Comparison of ENCODE assay signal across 1 cellular context in genomic region chr20:45861157-45862075, GRCh38.
TF ChIP-seq lines count a peak whose summit lies in the region.

No MANE protein-coding gene starts in this region.

TF ChIP-seq in HepG2, 621 proteins besides CTCF, POLR2A, EP300 and RAD21 (continues in another document):
- TF ChIP-seq MEIS2 (CRISPR knock-in tag; IDR thresholded peaks at IDR 0.05) = 0 out of 2 replicates have a peak, but pooled peaks have one; percentile 20
- TF ChIP-seq ZNF761 (CRISPR knock-in tag; conservative IDR thresholded peaks at IDR 0.05) = peak; percentile 48; the same call in 1 of the 2 replicates
- TF ChIP-seq, protein P1, sequence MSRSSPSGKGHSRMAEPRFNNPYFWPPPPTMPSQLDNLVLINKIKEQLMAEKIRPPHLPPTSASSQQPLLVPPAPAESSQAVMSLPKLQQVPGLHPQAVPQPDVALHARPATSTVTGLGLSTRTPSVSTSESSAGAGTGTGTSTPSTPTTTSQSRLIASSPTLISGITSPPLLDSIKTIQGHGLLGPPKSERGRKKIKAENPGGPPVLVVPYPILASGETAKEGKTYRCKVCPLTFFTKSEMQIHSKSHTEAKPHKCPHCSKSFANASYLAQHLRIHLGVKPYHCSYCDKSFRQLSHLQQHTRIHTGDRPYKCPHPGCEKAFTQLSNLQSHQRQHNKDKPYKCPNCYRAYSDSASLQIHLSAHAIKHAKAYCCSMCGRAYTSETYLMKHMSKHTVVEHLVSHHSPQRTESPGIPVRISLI (CRISPR knock-in tag; IDR thresholded peaks at IDR 0.05; ENCODE audit: borderline replicate concordance) = peak; percentile 82
- TF ChIP-seq, protein P2, sequence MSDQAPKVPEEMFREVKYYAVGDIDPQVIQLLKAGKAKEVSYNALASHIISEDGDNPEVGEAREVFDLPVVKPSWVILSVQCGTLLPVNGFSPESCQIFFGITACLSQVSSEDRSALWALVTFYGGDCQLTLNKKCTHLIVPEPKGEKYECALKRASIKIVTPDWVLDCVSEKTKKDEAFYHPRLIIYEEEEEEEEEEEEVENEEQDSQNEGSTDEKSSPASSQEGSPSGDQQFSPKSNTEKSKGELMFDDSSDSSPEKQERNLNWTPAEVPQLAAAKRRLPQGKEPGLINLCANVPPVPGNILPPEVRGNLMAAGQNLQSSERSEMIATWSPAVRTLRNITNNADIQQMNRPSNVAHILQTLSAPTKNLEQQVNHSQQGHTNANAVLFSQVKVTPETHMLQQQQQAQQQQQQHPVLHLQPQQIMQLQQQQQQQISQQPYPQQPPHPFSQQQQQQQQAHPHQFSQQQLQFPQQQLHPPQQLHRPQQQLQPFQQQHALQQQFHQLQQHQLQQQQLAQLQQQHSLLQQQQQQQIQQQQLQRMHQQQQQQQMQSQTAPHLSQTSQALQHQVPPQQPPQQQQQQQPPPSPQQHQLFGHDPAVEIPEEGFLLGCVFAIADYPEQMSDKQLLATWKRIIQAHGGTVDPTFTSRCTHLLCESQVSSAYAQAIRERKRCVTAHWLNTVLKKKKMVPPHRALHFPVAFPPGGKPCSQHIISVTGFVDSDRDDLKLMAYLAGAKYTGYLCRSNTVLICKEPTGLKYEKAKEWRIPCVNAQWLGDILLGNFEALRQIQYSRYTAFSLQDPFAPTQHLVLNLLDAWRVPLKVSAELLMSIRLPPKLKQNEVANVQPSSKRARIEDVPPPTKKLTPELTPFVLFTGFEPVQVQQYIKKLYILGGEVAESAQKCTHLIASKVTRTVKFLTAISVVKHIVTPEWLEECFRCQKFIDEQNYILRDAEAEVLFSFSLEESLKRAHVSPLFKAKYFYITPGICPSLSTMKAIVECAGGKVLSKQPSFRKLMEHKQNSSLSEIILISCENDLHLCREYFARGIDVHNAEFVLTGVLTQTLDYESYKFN (CRISPR knock-in tag; conservative IDR thresholded peaks at IDR 0.05) = peak; percentile 71
- 0 out of 2 replicates have a peak, but pooled peaks have one; percentile 7 for TF ChIP-seq DRAP1 (CRISPR knock-in tag; IDR thresholded peaks at IDR 0.05)
- TF ChIP-seq, protein P3, sequence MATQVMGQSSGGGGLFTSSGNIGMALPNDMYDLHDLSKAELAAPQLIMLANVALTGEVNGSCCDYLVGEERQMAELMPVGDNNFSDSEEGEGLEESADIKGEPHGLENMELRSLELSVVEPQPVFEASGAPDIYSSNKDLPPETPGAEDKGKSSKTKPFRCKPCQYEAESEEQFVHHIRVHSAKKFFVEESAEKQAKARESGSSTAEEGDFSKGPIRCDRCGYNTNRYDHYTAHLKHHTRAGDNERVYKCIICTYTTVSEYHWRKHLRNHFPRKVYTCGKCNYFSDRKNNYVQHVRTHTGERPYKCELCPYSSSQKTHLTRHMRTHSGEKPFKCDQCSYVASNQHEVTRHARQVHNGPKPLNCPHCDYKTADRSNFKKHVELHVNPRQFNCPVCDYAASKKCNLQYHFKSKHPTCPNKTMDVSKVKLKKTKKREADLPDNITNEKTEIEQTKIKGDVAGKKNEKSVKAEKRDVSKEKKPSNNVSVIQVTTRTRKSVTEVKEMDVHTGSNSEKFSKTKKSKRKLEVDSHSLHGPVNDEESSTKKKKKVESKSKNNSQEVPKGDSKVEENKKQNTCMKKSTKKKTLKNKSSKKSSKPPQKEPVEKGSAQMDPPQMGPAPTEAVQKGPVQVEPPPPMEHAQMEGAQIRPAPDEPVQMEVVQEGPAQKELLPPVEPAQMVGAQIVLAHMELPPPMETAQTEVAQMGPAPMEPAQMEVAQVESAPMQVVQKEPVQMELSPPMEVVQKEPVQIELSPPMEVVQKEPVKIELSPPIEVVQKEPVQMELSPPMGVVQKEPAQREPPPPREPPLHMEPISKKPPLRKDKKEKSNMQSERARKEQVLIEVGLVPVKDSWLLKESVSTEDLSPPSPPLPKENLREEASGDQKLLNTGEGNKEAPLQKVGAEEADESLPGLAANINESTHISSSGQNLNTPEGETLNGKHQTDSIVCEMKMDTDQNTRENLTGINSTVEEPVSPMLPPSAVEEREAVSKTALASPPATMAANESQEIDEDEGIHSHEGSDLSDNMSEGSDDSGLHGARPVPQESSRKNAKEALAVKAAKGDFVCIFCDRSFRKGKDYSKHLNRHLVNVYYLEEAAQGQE (IDR thresholded peaks at IDR 0.05; ENCODE audit: borderline replicate concordance in 1 of 2, low read depth in 1 of 2, low read length in 2 of 2) = no peak
- no peak for TF ChIP-seq SRSF1 (optimal IDR thresholded peaks at IDR 0.05; ENCODE audit: low read depth, low read length)
- TF ChIP-seq ZNF615 (CRISPR knock-in tag; IDR thresholded peaks at IDR 0.05; ENCODE audit: borderline replicate concordance) = 0 out of 2 replicates have a peak, but pooled peaks have one; percentile 22
- 0 out of 2 replicates have a peak, but pooled peaks have one; percentile 32 for TF ChIP-seq ELF3 (CRISPR knock-in tag; IDR thresholded peaks at IDR 0.05)
- TF ChIP-seq, protein P4, sequence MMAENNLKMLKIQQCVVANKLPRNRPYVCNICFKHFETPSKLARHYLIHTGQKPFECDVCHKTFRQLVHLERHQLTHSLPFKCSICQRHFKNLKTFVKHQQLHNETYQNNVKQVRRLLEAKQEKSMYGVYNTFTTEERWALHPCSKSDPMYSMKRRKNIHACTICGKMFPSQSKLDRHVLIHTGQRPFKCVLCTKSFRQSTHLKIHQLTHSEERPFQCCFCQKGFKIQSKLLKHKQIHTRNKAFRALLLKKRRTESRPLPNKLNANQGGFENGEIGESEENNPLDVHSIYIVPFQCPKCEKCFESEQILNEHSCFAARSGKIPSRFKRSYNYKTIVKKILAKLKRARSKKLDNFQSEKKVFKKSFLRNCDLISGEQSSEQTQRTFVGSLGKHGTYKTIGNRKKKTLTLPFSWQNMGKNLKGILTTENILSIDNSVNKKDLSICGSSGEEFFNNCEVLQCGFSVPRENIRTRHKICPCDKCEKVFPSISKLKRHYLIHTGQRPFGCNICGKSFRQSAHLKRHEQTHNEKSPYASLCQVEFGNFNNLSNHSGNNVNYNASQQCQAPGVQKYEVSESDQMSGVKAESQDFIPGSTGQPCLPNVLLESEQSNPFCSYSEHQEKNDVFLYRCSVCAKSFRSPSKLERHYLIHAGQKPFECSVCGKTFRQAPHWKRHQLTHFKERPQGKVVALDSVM (CRISPR knock-in tag; IDR thresholded peaks at IDR 0.05) = peak; percentile 89
- TF ChIP-seq DBP (CRISPR knock-in tag; IDR thresholded peaks at IDR 0.05; ENCODE audit: not compliant biosample characterization) = no peak
- TF ChIP-seq CAMTA2 (CRISPR knock-in tag; IDR thresholded peaks at IDR 0.05; ENCODE audit: borderline replicate concordance) = no peak
- peak; percentile 73; the same call in 1 of the 2 replicates for TF ChIP-seq ZMYM3 (CRISPR knock-in tag; IDR thresholded peaks at IDR 0.05)
- TF ChIP-seq ZNF670 (CRISPR knock-in tag; IDR thresholded peaks at IDR 0.05; ENCODE audit: borderline replicate concordance) = 0 out of 2 replicates have a peak, but pooled peaks have one; percentile 52
- TF ChIP-seq, protein P5, sequence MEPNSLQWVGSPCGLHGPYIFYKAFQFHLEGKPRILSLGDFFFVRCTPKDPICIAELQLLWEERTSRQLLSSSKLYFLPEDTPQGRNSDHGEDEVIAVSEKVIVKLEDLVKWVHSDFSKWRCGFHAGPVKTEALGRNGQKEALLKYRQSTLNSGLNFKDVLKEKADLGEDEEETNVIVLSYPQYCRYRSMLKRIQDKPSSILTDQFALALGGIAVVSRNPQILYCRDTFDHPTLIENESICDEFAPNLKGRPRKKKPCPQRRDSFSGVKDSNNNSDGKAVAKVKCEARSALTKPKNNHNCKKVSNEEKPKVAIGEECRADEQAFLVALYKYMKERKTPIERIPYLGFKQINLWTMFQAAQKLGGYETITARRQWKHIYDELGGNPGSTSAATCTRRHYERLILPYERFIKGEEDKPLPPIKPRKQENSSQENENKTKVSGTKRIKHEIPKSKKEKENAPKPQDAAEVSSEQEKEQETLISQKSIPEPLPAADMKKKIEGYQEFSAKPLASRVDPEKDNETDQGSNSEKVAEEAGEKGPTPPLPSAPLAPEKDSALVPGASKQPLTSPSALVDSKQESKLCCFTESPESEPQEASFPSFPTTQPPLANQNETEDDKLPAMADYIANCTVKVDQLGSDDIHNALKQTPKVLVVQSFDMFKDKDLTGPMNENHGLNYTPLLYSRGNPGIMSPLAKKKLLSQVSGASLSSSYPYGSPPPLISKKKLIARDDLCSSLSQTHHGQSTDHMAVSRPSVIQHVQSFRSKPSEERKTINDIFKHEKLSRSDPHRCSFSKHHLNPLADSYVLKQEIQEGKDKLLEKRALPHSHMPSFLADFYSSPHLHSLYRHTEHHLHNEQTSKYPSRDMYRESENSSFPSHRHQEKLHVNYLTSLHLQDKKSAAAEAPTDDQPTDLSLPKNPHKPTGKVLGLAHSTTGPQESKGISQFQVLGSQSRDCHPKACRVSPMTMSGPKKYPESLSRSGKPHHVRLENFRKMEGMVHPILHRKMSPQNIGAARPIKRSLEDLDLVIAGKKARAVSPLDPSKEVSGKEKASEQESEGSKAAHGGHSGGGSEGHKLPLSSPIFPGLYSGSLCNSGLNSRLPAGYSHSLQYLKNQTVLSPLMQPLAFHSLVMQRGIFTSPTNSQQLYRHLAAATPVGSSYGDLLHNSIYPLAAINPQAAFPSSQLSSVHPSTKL (CRISPR knock-in tag; IDR thresholded peaks at IDR 0.05) = peak; percentile 74
- peak; percentile 69 for TF ChIP-seq TBX2 (CRISPR knock-in tag; IDR thresholded peaks at IDR 0.05; ENCODE audit: borderline replicate concordance)
- peak; percentile 82; the same call in 1 of the 2 replicates for TF ChIP-seq GFI1 (CRISPR knock-in tag; IDR thresholded peaks at IDR 0.05; ENCODE audit: borderline replicate concordance)
- TF ChIP-seq ATF1 (CRISPR knock-in tag; IDR thresholded peaks at IDR 0.05) = no peak
- peak; percentile 52; the same call in 1 of the 2 replicates for TF ChIP-seq ZNF607 (CRISPR knock-in tag; IDR thresholded peaks at IDR 0.05; ENCODE audit: borderline replicate concordance)
- TF ChIP-seq WIZ (CRISPR knock-in tag; IDR thresholded peaks at IDR 0.05) = peak; percentile 36; the same call in 1 of the 2 replicates
- TF ChIP-seq ZNF782 (CRISPR knock-in tag; IDR thresholded peaks at IDR 0.05; ENCODE audit: borderline replicate concordance) = peak; percentile 44; the same call in 1 of the 2 replicates
- TF ChIP-seq ZBTB7A (CRISPR knock-in tag; IDR thresholded peaks at IDR 0.05) = 0 out of 2 replicates have a peak, but pooled peaks have one; percentile 33
- no peak for TF ChIP-seq EED (CRISPR knock-in tag; IDR thresholded peaks at IDR 0.05)
- TF ChIP-seq, protein P6, sequence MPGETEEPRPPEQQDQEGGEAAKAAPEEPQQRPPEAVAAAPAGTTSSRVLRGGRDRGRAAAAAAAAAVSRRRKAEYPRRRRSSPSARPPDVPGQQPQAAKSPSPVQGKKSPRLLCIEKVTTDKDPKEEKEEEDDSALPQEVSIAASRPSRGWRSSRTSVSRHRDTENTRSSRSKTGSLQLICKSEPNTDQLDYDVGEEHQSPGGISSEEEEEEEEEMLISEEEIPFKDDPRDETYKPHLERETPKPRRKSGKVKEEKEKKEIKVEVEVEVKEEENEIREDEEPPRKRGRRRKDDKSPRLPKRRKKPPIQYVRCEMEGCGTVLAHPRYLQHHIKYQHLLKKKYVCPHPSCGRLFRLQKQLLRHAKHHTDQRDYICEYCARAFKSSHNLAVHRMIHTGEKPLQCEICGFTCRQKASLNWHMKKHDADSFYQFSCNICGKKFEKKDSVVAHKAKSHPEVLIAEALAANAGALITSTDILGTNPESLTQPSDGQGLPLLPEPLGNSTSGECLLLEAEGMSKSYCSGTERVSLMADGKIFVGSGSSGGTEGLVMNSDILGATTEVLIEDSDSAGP (CRISPR knock-in tag; IDR thresholded peaks at IDR 0.05; ENCODE audit: borderline replicate concordance) = peak; percentile 27; the same call in 1 of the 2 replicates
- TF ChIP-seq BRCA1 (CRISPR knock-in tag; IDR thresholded peaks at IDR 0.05) = no peak
- TF ChIP-seq GATAD2A (CRISPR knock-in tag; IDR thresholded peaks at IDR 0.05) = peak; percentile 42; the same call in 1 of the 2 replicates
- no peak for TF ChIP-seq LCORL (IDR thresholded peaks at IDR 0.05)
- TF ChIP-seq LCORL (CRISPR knock-in tag; IDR thresholded peaks at IDR 0.05) = 0 out of 2 replicates have a peak, but pooled peaks have one; percentile 9
- TF ChIP-seq SIN3B (IDR thresholded peaks at IDR 0.05; ENCODE audit: low read length) = no peak
- no peak for TF ChIP-seq MTF1 (CRISPR knock-in tag; IDR thresholded peaks at IDR 0.05)
- TF ChIP-seq ZNF3 (CRISPR knock-in tag; IDR thresholded peaks at IDR 0.05) = peak; percentile 59; the same call in 1 of the 2 replicates
- peak; percentile 49; the same call in 1 of the 2 replicates for TF ChIP-seq ZNF557 (CRISPR knock-in tag; IDR thresholded peaks at IDR 0.05)
- no peak for TF ChIP-seq PLRG1 (conservative IDR thresholded peaks at IDR 0.05)
- TF ChIP-seq MZF1 (CRISPR knock-in tag; IDR thresholded peaks at IDR 0.05; ENCODE audit: borderline replicate concordance) = no peak
- peak; percentile 64; the same call in 1 of the 2 replicates for TF ChIP-seq HDAC2 (CRISPR knock-in tag; IDR thresholded peaks at IDR 0.05)
- TF ChIP-seq MEF2D (CRISPR knock-in tag; IDR thresholded peaks at IDR 0.05) = no peak
- TF ChIP-seq ZIK1 (CRISPR knock-in tag; IDR thresholded peaks at IDR 0.05; ENCODE audit: borderline replicate concordance, low read depth) = no peak
- peak; percentile 69; the same call in 1 of the 2 replicates for TF ChIP-seq ZMYM2 (CRISPR knock-in tag; IDR thresholded peaks at IDR 0.05)
- peak; percentile 64 for TF ChIP-seq HNF4A (CRISPR knock-in tag; IDR thresholded peaks at IDR 0.05)
- no peak for TF ChIP-seq ATF4 (CRISPR knock-in tag; IDR thresholded peaks at IDR 0.05)
- peak; percentile 38; the same call in 1 of the 2 replicates for TF ChIP-seq KDM1A (CRISPR knock-in tag; IDR thresholded peaks at IDR 0.05)
- TF ChIP-seq KAT8 (CRISPR knock-in tag; IDR thresholded peaks at IDR 0.05) = peak; percentile 44; the same call in 1 of the 2 replicates
- TF ChIP-seq SOX13 (IDR thresholded peaks at IDR 0.05) = no peak
- TF ChIP-seq SOX13 (CRISPR knock-in tag; conservative IDR thresholded peaks at IDR 0.05 in 1 of 2, IDR thresholded peaks at IDR 0.05 in 1 of 2) = peak in 1 of 2 experiments; percentile 35; a peak in 1 of 4 replicates
- peak; percentile 17 for TF ChIP-seq XRCC5 (optimal IDR thresholded peaks at IDR 0.05; ENCODE audit: low read length)
- TF ChIP-seq ZNF547 (CRISPR knock-in tag; IDR thresholded peaks at IDR 0.05) = 0 out of 2 replicates have a peak, but pooled peaks have one; percentile 68
- TF ChIP-seq MED1 (CRISPR knock-in tag; IDR thresholded peaks at IDR 0.05) = peak; percentile 41; the same call in 1 of the 2 replicates
- TF ChIP-seq SMYD3 (CRISPR knock-in tag; IDR thresholded peaks at IDR 0.05) = 0 out of 2 replicates have a peak, but pooled peaks have one; percentile 24
